In genomic region chr11:96861722-96862121, GRCh38 we compare ENCODE assay signal across 1 cellular context.
A peak's percentile ranks its signal among the peaks of the same experiment; 100 is the strongest.
DNase-seq lines count a peak whose midpoint lies in the region; ATAC-seq, FAIRE-seq and TF ChIP-seq lines count a peak whose summit lies in the region.
"Not testable (repeated sequence)": the region's sequence is repeated elsewhere in the genome, so short reads cannot be mapped to it uniquely, and the experiment has no call there.

No MANE protein-coding gene starts in this region.

- CTCF ChIA-PET in K562 (lab: Yijun Ruan, JAX; ENCODE audit: low intra/inter-chr PET ratio), result not testable (repeated sequence)

- not testable (repeated sequence) for H3K9me3 ChIP-seq in K562 (replicated peaks; ENCODE audit: control insufficient read depth, insufficient read depth, low read depth, low read length)

- not testable (repeated sequence) for TF ChIP-seq RAD21 in K562 (CRISPR knock-in tag; conservative IDR thresholded peaks at IDR 0.05 in 1 of 2, IDR thresholded peaks at IDR 0.05 in 1 of 2)

- not testable (repeated sequence) for H3K4me2 ChIP-seq in K562 (ENCODE audit: insufficient read depth, low read length)

- not testable (repeated sequence) for BruUV-seq in K562 (replicated peaks; lab: Mats Ljungman, UMichigan)

- POLR2A ChIA-PET in K562 (lab: Yijun Ruan, JAX), result not testable (repeated sequence)

- not testable (repeated sequence) for H4K20me1 ChIP-seq in K562 (replicated peaks; ENCODE audit: control insufficient read depth, insufficient read depth, low read length)

- not testable (repeated sequence) for H3K9ac ChIP-seq in K562 (ENCODE audit: insufficient read depth in 1 of 2, low read depth in 2 of 2, low read length in 2 of 2)

- H3K36me3 ChIP-seq in K562 (ENCODE audit: control insufficient read depth, insufficient read depth, low read length), result not testable (repeated sequence)

- FAIRE-seq in K562 (lab: Jason Lieb, UNC), result not testable (repeated sequence)

- H3K9me1 ChIP-seq in K562 (ENCODE audit: control insufficient read depth, insufficient read depth, low read length), result not testable (repeated sequence)

- not testable (repeated sequence) for ATAC-seq in K562

- WGBS in K562 (ENCODE audit: insufficient coverage, low coverage, missing lambda C conversion rate), result 0% methylated on average over 3 of the region's 3 CpGs

- not testable (repeated sequence) for DNase-seq in K562 (ENCODE audit: extremely low read depth in 1 of 4, low spot score in 3 of 4)

- TF ChIP-seq CTCF in K562 (IDR thresholded peaks at IDR 0.05 in 2 of 3, conservative IDR thresholded peaks at IDR 0.05 in 1 of 3; ENCODE audit: insufficient read depth in 2 of 3, low read depth in 1 of 3, low read length in 3 of 3), result not testable (repeated sequence)

- H3K4me3 ChIP-seq in K562, result not testable (repeated sequence)

- not testable (repeated sequence) for TF ChIP-seq EP300 in K562 (IDR thresholded peaks at IDR 0.05; ENCODE audit: low read length)

- H3K27ac ChIP-seq in K562 (ENCODE audit: extremely low read depth, low read depth, low read length), result not testable (repeated sequence)

- H3K4me1 ChIP-seq in K562 (replicated peaks in 1 of 2; ENCODE audit: control insufficient read depth in 2 of 2, insufficient read depth in 2 of 2, low read length in 2 of 2), result not testable (repeated sequence)

- not testable (repeated sequence) for TF ChIP-seq POLR2A in K562 (conservative IDR thresholded peaks at IDR 0.05)

- H3K79me2 ChIP-seq in K562 (ENCODE audit: control insufficient read depth, insufficient read depth, low read length), result not testable (repeated sequence)

- not testable (repeated sequence) for H3K27me3 ChIP-seq in K562 (ENCODE audit: control insufficient read depth in 2 of 2, insufficient read depth in 2 of 2, low read length in 2 of 2)

- intact Hi-C loops in K562 (cut with micrococcal nuclease), result not testable (repeated sequence)

- H2AFZ ChIP-seq in K562 (ENCODE audit: low read depth, low read length), result not testable (repeated sequence)

- in situ Hi-C loops in K562 (cut with MboI), result not testable (repeated sequence)

TF ChIP-seq in K562, 482 proteins besides CTCF, POLR2A, EP300 and RAD21:
- TF ChIP-seq ZNF431 (CRISPR knock-in tag; IDR thresholded peaks at IDR 0.05), result peak; percentile 95
TF ChIP-seq in K562: peak in this region for 1; not testable (repeated sequence) for 481.
